22 cellular contexts compared by ENCODE assay signal in the genomic region with DNA sequence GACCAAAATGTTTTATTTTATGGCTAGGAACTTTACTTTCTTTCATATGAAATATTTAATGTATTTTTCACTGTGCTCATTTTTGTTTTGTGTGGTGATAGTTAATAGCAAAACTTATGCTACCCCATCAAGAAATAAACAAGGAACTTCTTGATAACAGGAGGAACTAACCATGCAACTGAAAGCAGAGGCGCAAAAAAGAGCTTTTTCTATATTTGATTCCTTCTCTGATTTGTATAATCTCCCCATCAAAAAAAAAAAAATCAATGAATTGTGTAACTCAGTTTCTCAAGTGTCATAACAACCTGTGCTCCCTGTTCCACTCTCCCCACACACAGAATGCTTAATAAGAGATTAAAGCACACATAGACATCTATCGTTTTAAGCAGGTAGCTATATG.
A peak's percentile ranks its signal among the peaks of the same experiment; 100 is the strongest.
DNase-seq lines count a peak whose midpoint lies in the region; ATAC-seq and TF ChIP-seq lines count a peak whose summit lies in the region.
"Had no signal": no experiment of that assay in that cellular context is flagged by ENCODE, and none has a peak within 500 bp of the region (broad histone marks: within the 10 kb centered on the region; RNA-seq: fewer than 3 reads in every experiment).

No MANE protein-coding gene starts in this region.

- 82 to 85% methylated on average over 2 of the region's 2 CpGs for WGBS in thyroid gland, 2 donors

- no peak overlapping the region for H3K27ac ChIP-seq in naive thymus-derived CD4-positive, alpha-beta T cell (ENCODE audit: low read depth, low read length)
- H3K27ac ChIP-seq in thyroid gland = peak overlapping the region in 2 of 3 donors; percentile 23 to 46
- H3K27ac ChIP-seq: C4-2B, PC-9 had no signal

- H3K4me3 Mint-ChIP-seq in activated T-cell treated with anti-CD3 and anti-CD28 coated beads, Interleukin-2, amount 50 U/mL, for 72 hours = no peak overlapping the region
- H3K4me3 Mint-ChIP-seq in activated CD8-positive, alpha-beta T cell treated with anti-CD3 and anti-CD28 coated beads, Interleukin-2, amount 10 ng/mL, durations not matched to agents 7 days and 5 days = no peak overlapping the region
- no peak overlapping the region for H3K4me3 Mint-ChIP-seq in naive thymus-derived CD4-positive, alpha-beta T cell
- H3K4me3 Mint-ChIP-seq: activated CD4-positive, alpha-beta T cell treated with anti-CD3 and anti-CD28 coated beads, Interleukin-2, amount 10 ng/mL, durations not matched to agents 24 days and 14 days; activated naive CD8-positive, alpha-beta T cell treated with anti-CD3 and anti-CD28 coated beads, Interleukin-2, amount 10 ng/mL, durations not matched to agents 7 days and 5 days had no signal

- no peak for ATAC-seq in activated T-cell treated with anti-CD3 and anti-CD28 coated beads, Interleukin-2, amount 50 U/mL, for 72 hours (replicated peaks in 1 of 2)
- no peak for ATAC-seq in activated CD8-positive, alpha-beta T cell treated with anti-CD3 and anti-CD28 coated beads, Interleukin-2, amount 10 ng/mL, durations not matched to agents 7 days and 5 days
- peak; percentile 36 for ATAC-seq in naive thymus-derived CD4-positive, alpha-beta T cell
- ATAC-seq in GM21786 (IDR thresholded peaks at IDR 0.05; ENCODE audit: unreplicated experiment) = no peak
- ATAC-seq: A549, esophagus mucosa, SK-N-SH treated with all-trans-retinoic acid at 6 μM for 48 hours had no signal

- H3K27ac Mint-ChIP-seq in activated T-cell treated with anti-CD3 and anti-CD28 coated beads, Interleukin-2, amount 50 U/mL, for 72 hours = peak overlapping the region; percentile 51
- H3K27ac Mint-ChIP-seq in activated CD8-positive, alpha-beta T cell treated with anti-CD3 and anti-CD28 coated beads, Interleukin-2, amount 10 ng/mL, durations not matched to agents 7 days and 5 days = peak overlapping the region; percentile 3
- peak overlapping the region in 2 of 9 donors; percentile 26 to 99 for H3K27ac Mint-ChIP-seq in naive thymus-derived CD4-positive, alpha-beta T cell
- H3K27ac Mint-ChIP-seq: activated CD4-positive, alpha-beta T cell treated with anti-CD3 and anti-CD28 coated beads, Interleukin-2, amount 10 ng/mL, durations not matched to agents 24 days and 14 days; activated naive CD8-positive, alpha-beta T cell treated with anti-CD3 and anti-CD28 coated beads, Interleukin-2, amount 10 ng/mL, durations not matched to agents 7 days and 5 days had no signal

- H3K9me3 Mint-ChIP-seq in activated T-cell treated with anti-CD3 and anti-CD28 coated beads, Interleukin-2, amount 50 U/mL, for 72 hours = no peaks in the 10 kb centered on the region
- H3K9me3 Mint-ChIP-seq in activated CD8-positive, alpha-beta T cell treated with anti-CD3 and anti-CD28 coated beads, Interleukin-2, amount 10 ng/mL, durations not matched to agents 7 days and 5 days (ENCODE audit: insufficient read depth) = no peaks in the 10 kb centered on the region
- H3K9me3 Mint-ChIP-seq in naive thymus-derived CD4-positive, alpha-beta T cell = peaks cover 0 to 5% (median 0%) of the 10 kb centered on the region in 11 donors
- H3K9me3 Mint-ChIP-seq: activated CD4-positive, alpha-beta T cell treated with anti-CD3 and anti-CD28 coated beads, Interleukin-2, amount 10 ng/mL, durations not matched to agents 24 days and 14 days; activated naive CD8-positive, alpha-beta T cell treated with anti-CD3 and anti-CD28 coated beads, Interleukin-2, amount 10 ng/mL, durations not matched to agents 7 days and 5 days had no signal

- POLR2A ChIA-PET in activated CD8-positive, alpha-beta T cell treated with anti-CD3 and anti-CD28 coated beads, Interleukin-2, amount 10 ng/mL, durations not matched to agents 7 days and 5 days (lab: Charles Lee) = interaction anchor here (1.2 kb wide), 1 partner anchor 71 kb away, joined by 3 read pairs; a partner anchor contains a TSS
- POLR2A ChIA-PET in naive thymus-derived CD4-positive, alpha-beta T cell (lab: Charles Lee) = interaction anchor here (0.6 to 3.2 kb wide), 9 partner anchors 8 to 73 kb away, joined by 3 to 13 read pairs (median 4); a partner anchor contains a TSS

- DNase-seq in activated T-cell treated with anti-CD3 and anti-CD28 coated beads, Interleukin-2, amount 50 U/mL, for 72 hours = no peak
- DNase-seq in activated T-cell treated with anti-CD3 and anti-CD28 coated beads for 4 hours = no peak
- DNase-seq in activated CD8-positive, alpha-beta T cell treated with anti-CD3 and anti-CD28 coated beads, Interleukin-2, amount 10 ng/mL, durations not matched to agents 7 days and 5 days = no peak
- no peak for DNase-seq in naive thymus-derived CD4-positive, alpha-beta T cell
- no peak for DNase-seq in thyroid gland
- DNase-seq in NK-92 (lab: John Stamatoyannopoulos, UW; ENCODE audit: unreplicated experiment) = no peak
- DNase-seq in COLO668 (lab: John Stamatoyannopoulos, UW; ENCODE audit: unreplicated experiment) = no peak
- DNase-seq: activated CD4-positive, alpha-beta T cell treated with anti-CD3 and anti-CD28 coated beads, Interleukin-2, amount 10 ng/mL, durations not matched to agents 24 days and 14 days; activated naive CD8-positive, alpha-beta T cell treated with anti-CD3 and anti-CD28 coated beads, Interleukin-2, amount 10 ng/mL, durations not matched to agents 7 days and 5 days; DND-41; NCI-H1092; NCI-H2081; NCI-H69; PC-9; stimulated activated CD4-positive, alpha-beta T cell treated with anti-CD3 and anti-CD28 coated beads, Interleukin-4, amount 100 ng/mL, for 1 hour had no signal

- no peaks in the 10 kb centered on the region for H3K27me3 ChIP-seq in naive thymus-derived CD4-positive, alpha-beta T cell (ENCODE audit: control insufficient read depth in 2 of 2, insufficient read depth in 2 of 2, low read length in 2 of 2)
- no peaks in the 10 kb centered on the region for H3K27me3 ChIP-seq in thyroid gland
- H3K27me3 ChIP-seq: sigmoid colon, tibial nerve had no signal

- intact Hi-C loops in naive thymus-derived CD4-positive, alpha-beta T cell (cut with micrococcal nuclease) = no loop called here
- intact Hi-C loops in thyroid gland (cut with DNase I) = no loop called here

- no peak for TF ChIP-seq CTCF in thyroid gland (IDR thresholded peaks at IDR 0.05)

- CTCF ChIA-PET in activated CD8-positive, alpha-beta T cell treated with anti-CD3 and anti-CD28 coated beads, Interleukin-2, amount 10 ng/mL, durations not matched to agents 7 days and 5 days (lab: Charles Lee) = interaction anchor here (0.8 to 1.2 kb wide), 4 partner anchors 9 to 35 kb away, joined by 3 to 5 read pairs (median 3); no protein-coding TSS in a partner anchor
- CTCF ChIA-PET in naive thymus-derived CD4-positive, alpha-beta T cell (lab: Charles Lee) = interaction anchor here (0.5 to 1.0 kb wide), 2 partner anchors 30 to 68 kb away, joined by 3 read pairs; a partner anchor contains a TSS

- peaks cover 0 to 9% of the 10 kb centered on the region in 2 donors for H3K4me1 ChIP-seq in naive thymus-derived CD4-positive, alpha-beta T cell (ENCODE audit: control insufficient read depth in 2 of 2, insufficient read depth in 2 of 2, low read length in 2 of 2)
- H3K4me1 ChIP-seq in thyroid gland = peaks cover 0 to 16% of the 10 kb centered on the region in 2 donors

- peaks cover 43% of the 10 kb centered on the region for H3K4me1 Mint-ChIP-seq in activated T-cell treated with anti-CD3 and anti-CD28 coated beads, Interleukin-2, amount 50 U/mL, for 72 hours (ENCODE audit: low read depth)
- H3K4me1 Mint-ChIP-seq in activated CD8-positive, alpha-beta T cell treated with anti-CD3 and anti-CD28 coated beads, Interleukin-2, amount 10 ng/mL, durations not matched to agents 7 days and 5 days (ENCODE audit: low read depth) = peaks cover 21% of the 10 kb centered on the region
- peaks cover 21 to 53% (median 37%) of the 10 kb centered on the region in 7 donors for H3K4me1 Mint-ChIP-seq in naive thymus-derived CD4-positive, alpha-beta T cell

- TF ChIP-seq POLR2A in thyroid gland (IDR thresholded peaks at IDR 0.05) = no peak

- no peaks in the 10 kb centered on the region for H3K27me3 Mint-ChIP-seq in activated T-cell treated with anti-CD3 and anti-CD28 coated beads, Interleukin-2, amount 50 U/mL, for 72 hours (ENCODE audit: low read depth)
- no peaks in the 10 kb centered on the region for H3K27me3 Mint-ChIP-seq in activated CD8-positive, alpha-beta T cell treated with anti-CD3 and anti-CD28 coated beads, Interleukin-2, amount 10 ng/mL, durations not matched to agents 7 days and 5 days (ENCODE audit: low read depth)
- H3K27me3 Mint-ChIP-seq in naive thymus-derived CD4-positive, alpha-beta T cell = peaks cover 0 to 11% (median 0%) of the 10 kb centered on the region in 5 donors
- H3K27me3 Mint-ChIP-seq: activated naive CD8-positive, alpha-beta T cell treated with anti-CD3 and anti-CD28 coated beads, Interleukin-2, amount 10 ng/mL, durations not matched to agents 7 days and 5 days had no signal

- H3K9me3 ChIP-seq in naive thymus-derived CD4-positive, alpha-beta T cell (ENCODE audit: control insufficient read depth in 2 of 3, low read length in 3 of 3) = no peaks in the 10 kb centered on the region
- H3K9me3 ChIP-seq in thyroid gland = no peaks in the 10 kb centered on the region
- H3K9me3 ChIP-seq: A549, sigmoid colon, tibial nerve had no signal

- H3K4me3 ChIP-seq in naive thymus-derived CD4-positive, alpha-beta T cell (ENCODE audit: low read length) = no peak overlapping the region
- H3K4me3 ChIP-seq in thyroid gland (replicated peaks in 1 of 3) = no peak overlapping the region
- H3K4me3 ChIP-seq: A549, PC-9, sigmoid colon, tibial nerve had no signal

- H3K36me3 ChIP-seq in naive thymus-derived CD4-positive, alpha-beta T cell (ENCODE audit: control insufficient read depth in 2 of 3, insufficient read depth in 3 of 3, low read length in 3 of 3) = no peaks in the 10 kb centered on the region
- no peaks in the 10 kb centered on the region for H3K36me3 ChIP-seq in thyroid gland
- H3K36me3 ChIP-seq: sigmoid colon, tibial nerve had no signal

- H3K36me3 Mint-ChIP-seq in activated T-cell treated with anti-CD3 and anti-CD28 coated beads, Interleukin-2, amount 50 U/mL, for 72 hours (ENCODE audit: insufficient read depth in 2 of 2) = no peaks in the 10 kb centered on the region
- no peaks in the 10 kb centered on the region for H3K36me3 Mint-ChIP-seq in activated CD8-positive, alpha-beta T cell treated with anti-CD3 and anti-CD28 coated beads, Interleukin-2, amount 10 ng/mL, durations not matched to agents 7 days and 5 days (ENCODE audit: low read depth)
- H3K36me3 Mint-ChIP-seq in naive thymus-derived CD4-positive, alpha-beta T cell = peaks cover 0 to 1% (median 0%) of the 10 kb centered on the region in 5 donors
- H3K36me3 Mint-ChIP-seq: activated naive CD8-positive, alpha-beta T cell treated with anti-CD3 and anti-CD28 coated beads, Interleukin-2, amount 10 ng/mL, durations not matched to agents 7 days and 5 days had no signal
